ENCODE assay signal across 8 cellular contexts in the genomic region with DNA sequence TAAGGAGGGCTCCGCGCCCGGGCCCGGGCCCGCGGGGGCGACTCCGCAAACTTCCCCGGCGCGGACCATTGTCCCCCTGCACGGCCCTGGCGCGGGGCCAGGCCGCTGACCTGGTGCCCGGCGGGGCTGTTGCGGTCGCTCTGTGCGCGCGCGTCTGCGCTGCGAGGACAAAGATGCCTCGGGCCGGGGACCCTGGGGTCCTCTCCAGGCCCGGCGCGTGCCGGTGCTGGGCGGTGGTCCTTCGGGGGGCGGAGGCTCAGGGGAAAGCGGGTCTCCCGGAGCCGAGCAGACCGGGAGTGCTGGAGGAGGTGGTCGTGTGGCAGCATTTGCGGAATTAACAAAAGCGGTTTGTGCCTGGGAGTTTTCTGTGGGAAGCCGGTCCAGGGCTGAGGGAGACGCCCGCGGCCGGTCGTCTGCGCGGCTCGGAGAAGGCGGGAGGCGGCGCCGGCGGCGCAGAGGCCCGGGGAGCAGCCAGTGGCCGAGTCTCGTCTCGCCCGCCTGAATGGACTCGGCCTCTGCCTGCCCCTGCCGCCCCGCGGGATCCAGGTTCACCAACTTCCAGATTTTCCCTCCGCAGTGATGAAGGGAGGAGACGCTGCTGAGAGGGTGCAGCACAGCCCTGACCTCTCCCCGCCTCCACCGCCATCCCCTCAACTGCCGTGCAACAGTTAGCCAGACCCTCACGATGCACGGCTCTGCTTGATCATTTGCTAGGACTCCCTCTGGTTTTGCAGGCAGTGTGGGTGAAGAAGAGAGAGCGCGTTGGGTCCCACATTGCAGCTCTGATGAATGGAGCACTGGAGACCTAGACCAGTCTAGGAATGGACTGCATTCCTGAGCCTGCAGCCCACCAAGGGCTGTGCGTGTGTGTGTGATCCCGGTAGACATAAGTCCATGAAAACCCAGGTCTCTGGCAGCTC. TPM values are rescaled to one million over a fixed set of nuclear protein-coding genes. Genes with fewer than 3 reads are reported as not detected.
DNase-seq lines count a peak whose midpoint lies in the region; ATAC-seq, FAIRE-seq and TF ChIP-seq lines count a peak whose summit lies in the region.

No MANE protein-coding gene starts in this region.

- intact Hi-C loops in GM12878 (cut with micrococcal nuclease; ENCODE audit: unreplicated experiment): no loop called here
- intact Hi-C loops in gastrocnemius medialis (cut with DNase I; ENCODE audit: low total_unique reads): loop anchor here (1.0 to 2.0 kb wide), 2 partner anchors 22 to 86 kb away; no protein-coding TSS in a partner anchor

- H3K9me3 ChIP-seq in OCI-LY3 (ENCODE audit: insufficient read depth, low read length) (no peaks in the 10 kb centered on the region), GM12878 (replicated peaks; ENCODE audit: control insufficient read depth, insufficient read depth, low read length) (no peaks in the 10 kb centered on the region), iPS-20b (ENCODE audit: insufficient read depth, low read depth, low read length) (no peaks in the 10 kb centered on the region), gastrocnemius medialis (no peaks in the 10 kb centered on the region)

- H3K36me3 ChIP-seq in OCI-LY3 (replicated peaks; ENCODE audit: low read depth, low read length): no peaks in the 10 kb centered on the region
- H3K36me3 ChIP-seq in GM12878 (ENCODE audit: control insufficient read depth in 2 of 2, insufficient read depth in 2 of 2, low read length in 1 of 2): no peaks in the 10 kb centered on the region
- no peaks in the 10 kb centered on the region for H3K36me3 ChIP-seq in iPS-20b (ENCODE audit: insufficient read depth, low read depth, low read length)
- no peaks in the 10 kb centered on the region for H3K36me3 ChIP-seq in gastrocnemius medialis

- RAD21 ChIA-PET in GM12878 (lab: Charles Lee; ENCODE audit: unreplicated experiment): interaction anchor here (0.9 kb wide), 1 partner anchor 67 kb away, joined by 3 read pairs; no protein-coding TSS in a partner anchor

- H4K20me1 ChIP-seq in OCI-LY3 (ENCODE audit: insufficient read depth, low read length): no peaks in the 10 kb centered on the region
- no peaks in the 10 kb centered on the region for H4K20me1 ChIP-seq in GM12878 (ENCODE audit: control insufficient read depth, insufficient read depth)

- H3K4me1 ChIP-seq in OCI-LY3 (ENCODE audit: low read length) (peaks cover 40% of the 10 kb centered on the region), GM12878 (ENCODE audit: control insufficient read depth, insufficient read depth, low read length) (peaks cover 24% of the 10 kb centered on the region), iPS-20b (ENCODE audit: insufficient read depth, low read length) (peaks cover 5% of the 10 kb centered on the region; the same call in 1 of the 2 replicates), gastrocnemius medialis (peaks cover 15 to 18% of the 10 kb centered on the region in 2 donors)

- BruUV-seq in GM12878 (replicated peaks; lab: Mats Ljungman, UMichigan): no TSS peak

- H3K27me3 ChIP-seq in OCI-LY3 (ENCODE audit: low read depth, low read length): peaks cover 56% of the 10 kb centered on the region
- peaks cover 2 to 5% of the 10 kb centered on the region in 2 experiments; a peak in 3 of 4 replicates for H3K27me3 ChIP-seq in GM12878 (replicated peaks in 1 of 2; ENCODE audit: control insufficient read depth in 2 of 2, insufficient read depth in 2 of 2, low read length in 1 of 2)
- peaks cover 36% of the 10 kb centered on the region for H3K27me3 ChIP-seq in iPS-20b (ENCODE audit: insufficient read depth, low read length)
- no peaks in the 10 kb centered on the region for H3K27me3 ChIP-seq in gastrocnemius medialis

- H3K4me3 ChIP-seq in OCI-LY3 (ENCODE audit: low read length) (peak overlapping the region; percentile 83), GM12878 (peak overlapping the region; percentile 83), iPS-20b (ENCODE audit: low read length) (peak overlapping the region; percentile 89), gastrocnemius medialis (peak overlapping the region; percentile 60 to 98 (median 66))

- H3K79me2 ChIP-seq in OCI-LY3 (ENCODE audit: low read length) (no peaks in the 10 kb centered on the region), GM12878 (ENCODE audit: control insufficient read depth, insufficient read depth, low read length) (no peaks in the 10 kb centered on the region)

- no peak for TF ChIP-seq POLR2A in GM12878 (IDR thresholded peaks at IDR 0.05; ENCODE audit: low read depth, low read length)
- peak in 1 of 2 donors; percentile 16 for TF ChIP-seq POLR2A in gastrocnemius medialis (IDR thresholded peaks at IDR 0.05)

- FAIRE-seq in GM12878 (lab: Jason Lieb, UNC): no peak

- SMC1A ChIA-PET in GM12878 (lab: Charles Lee; ENCODE audit: uncharacterized antibody, unreplicated experiment): interaction anchor here (0.6 to 0.7 kb wide), 2 partner anchors 22 to 753 kb away, joined by 3 read pairs; no protein-coding TSS in a partner anchor

- peak; percentile 9 for ATAC-seq in HG02588 (IDR thresholded peaks at IDR 0.05; ENCODE audit: unreplicated experiment)
- ATAC-seq in GM12878: no peak
- peak; percentile 44 to 51 for ATAC-seq in gastrocnemius medialis
- no peak for ATAC-seq in GM21447 (IDR thresholded peaks at IDR 0.05; ENCODE audit: unreplicated experiment)

- POLR2A ChIA-PET in GM12878 (lab: Charles Lee): no interaction called here

- H2AFZ ChIP-seq in OCI-LY3 (ENCODE audit: low read depth, low read length): peak overlapping the region; percentile 22; the same call in 1 of the 2 replicates
- H2AFZ ChIP-seq in GM12878 (ENCODE audit: control insufficient read depth, low read depth, low read length): peak overlapping the region; percentile 51; the same call in 1 of the 2 replicates

- no peak for TF ChIP-seq RAD21 in GM12878 (IDR thresholded peaks at IDR 0.05; ENCODE audit: insufficient read depth, low read depth, low read length)

- in situ Hi-C loops in GM12878 (cut with MboI): no loop called here
- in situ Hi-C loops in gastrocnemius medialis (cut with MboI; ENCODE audit: low sequenced_read_pairs in 4 of 4): loop anchor here in 1 of 4 donors (10.0 kb wide), 1 partner anchor 68 kb away; a partner anchor contains a TSS

- DNase-seq in ELR (ENCODE audit: low read depth) (peak; percentile 46), GM12878 (ENCODE audit: low read depth, low spot score) (no peak), gastrocnemius medialis (no peak), KG1 (lab: John Stamatoyannopoulos, UW) (no peak)

- H3K27ac ChIP-seq in OCI-LY3 (ENCODE audit: low read length) (no peak overlapping the region), GM12878 (ENCODE audit: control insufficient read depth, insufficient read depth) (no peak overlapping the region), iPS-20b (ENCODE audit: low read length) (peak overlapping the region; percentile 50), gastrocnemius medialis (peak overlapping the region; percentile 69 to 87 (median 73))

- CTCF ChIA-PET in GM12878 (lab: Yijun Ruan, JAX): no interaction called here

- under 1% methylated on average over 64 of the region's 76 CpGs for WGBS in GM12878 (ENCODE audit: insufficient coverage, insufficient replicate concordance, low lambda C conversion rate, missing lambda C conversion rate)

- H3K9ac ChIP-seq in OCI-LY3 (ENCODE audit: low read length) (peak overlapping the region; percentile 30), GM12878 (ENCODE audit: control insufficient read depth, insufficient read depth, low read length) (peak overlapping the region; percentile 56; the same call in 1 of the 2 replicates), iPS-20b (ENCODE audit: low read depth, low read length) (peak overlapping the region; percentile 79)

- H3K4me2 ChIP-seq in OCI-LY3 (ENCODE audit: low read length): peak overlapping the region; percentile 89
- H3K4me2 ChIP-seq in GM12878 (ENCODE audit: control insufficient read depth, insufficient read depth): peak overlapping the region; percentile 85

- TF ChIP-seq CTCF in OCI-LY3 (IDR thresholded peaks at IDR 0.05; ENCODE audit: low read depth, low read length) (no peak), GM12878 (IDR thresholded peaks at IDR 0.05 in 2 of 3, conservative IDR thresholded peaks at IDR 0.05 in 1 of 3; ENCODE audit: control insufficient read depth in 2 of 3, extremely low read depth in 1 of 3, insufficient read depth in 1 of 3, low read depth in 3 of 3, low read length in 3 of 3) (no peak), gastrocnemius medialis (IDR thresholded peaks at IDR 0.05 in 4 of 5, conservative IDR thresholded peaks at IDR 0.05 in 1 of 5) (no peak)

- no peak for TF ChIP-seq EP300 in GM12878 (IDR thresholded peaks at IDR 0.05; ENCODE audit: borderline replicate concordance in 1 of 2, control insufficient read depth in 1 of 2, low read depth in 2 of 2, low read length in 2 of 2)

TF ChIP-seq in GM12878, 131 proteins besides CTCF, POLR2A, EP300 and RAD21:
- TF ChIP-seq YY1 (IDR thresholded peaks at IDR 0.05; ENCODE audit: low read depth, low read length) (no peak), BMI1 (IDR thresholded peaks at IDR 0.05; ENCODE audit: borderline replicate concordance) (no peak), NR2F1 (conservative IDR thresholded peaks at IDR 0.05) (0 out of 2 replicates have a peak, but pooled peaks have one; percentile 13), NFIC (IDR thresholded peaks at IDR 0.05; ENCODE audit: low read depth, low read length) (no peak)

RNA-seq across cellular contexts. Expression of a gene that starts 0.7 kb away (rescaled TPM):
- 0.29 and 0.44 TPM in 2 replicates for total RNA-seq in GM12878 (2013; cell fraction: nucleolus; rRNA removed)
- 1.7 and 1.9 TPM in 2 replicates for total RNA-seq in GM12878 (2014; rRNA removed)
- 1.7 and 1.8 TPM in 2 replicates for total RNA-seq in GM12878 (2014; rRNA removed; fragmentation: Illumina TruSeq; extraction: Trizol)
- 3.5 and 3.9 TPM in 2 replicates for total RNA-seq in GM12878 (2021)
- polyA plus RNA-seq in GM12878 (2011; ENCODE audit: low read depth): 2.0 TPM
- polyA plus RNA-seq in GM12878 (2011; rRNA removed): 0.06 and 0.12 TPM in 2 replicates
- 0.10 and 0.12 TPM in 2 replicates for polyA plus RNA-seq in GM12878 (2011; cell fraction: cytosol; rRNA removed)
- 0.21 and 0.22 TPM in 2 replicates for polyA plus RNA-seq in GM12878 (2011; cell fraction: nucleus; rRNA removed)
- 3.3 and 3.5 TPM in 2 replicates for polyA plus RNA-seq in GM12878 (2012)
- polyA plus RNA-seq in GM12878 (2014; fragmentation: Illumina TruSeq; extraction: Trizol): 1.2 and 1.9 TPM in 2 replicates
- polyA plus RNA-seq in GM12878 (2014; fragmentation: Nextera tagmentation; extraction: Ambion mirVana): under 1 TPM; 0.43 to 0.44 TPM
- polyA plus RNA-seq in GM12878 (2014; rRNA removed): 2.1 TPM in 2 replicates
- polyA plus RNA-seq in GM12878 (2016; fragmentation: Nextera tagmentation; extraction: Ambion mirVana): 1 to 10 TPM; 1.7 to 2.0 TPM
- 0.46 and 0.80 TPM in 2 replicates for polyA minus RNA-seq in GM12878 (2011; rRNA and poly(A)+ RNA removed)
- 0.31 TPM in 1 of 2 replicates, not detected in the other for polyA minus RNA-seq in GM12878 (2011; cell fraction: cytosol; rRNA and poly(A)+ RNA removed)
- polyA minus RNA-seq in GM12878 (2011; cell fraction: nucleus; rRNA and poly(A)+ RNA removed): 0.24 and 0.29 TPM in 2 replicates
- total RNA-seq in gastrocnemius medialis: 1 to 10 TPM in 1 of 4 donors, under 1 TPM in 3; 0.29 to 1.4 (median 0.67) TPM

Comparison
In these comparisons a context has a peak if more than half of its experiments do, and no peak if none do; other contexts are left out.
1. ATAC-seq: peak in HG02588 (single experiment) and gastrocnemius medialis (2 of 2); none in GM12878 (single experiment) and GM21447 (single experiment).
2. H3K27ac ChIP-seq: peak in iPS-20b (single experiment) and gastrocnemius medialis (4 of 4); none in OCI-LY3 (single experiment) and GM12878 (single experiment).
3. Peak in every context shown above with its lines, with median percentiles within 50 percentile points of each other: H3K4me3 ChIP-seq and H3K9ac ChIP-seq.